15 cellular contexts compared by ENCODE assay signal in genomic region chr16:14004719-14005315, GRCh38.
DNase-seq lines count a peak whose midpoint lies in the region; TF ChIP-seq lines count a peak whose summit lies in the region.
"Had no signal": no experiment of that assay in that cellular context is flagged by ENCODE, and none has a peak within 500 bp of the region (broad histone marks: within the 10 kb centered on the region; RNA-seq: fewer than 3 reads in every experiment).

No MANE protein-coding gene starts in this region.

- H3K9me3 Mint-ChIP-seq in chondrocyte (ENCODE audit: low read depth) (peaks cover 3% of the 10 kb centered on the region), nephron (no peaks in the 10 kb centered on the region)
- H3K9me3 Mint-ChIP-seq: activated T-cell treated with anti-CD3 and anti-CD28 coated beads, Interleukin-2, amount 50 U/mL, for 4 hours; CD14-positive monocyte had no signal

- H3K4me3 Mint-ChIP-seq in chondrocyte (ENCODE audit: unreplicated experiment) (no peak overlapping the region), nephron (no peak overlapping the region)
- H3K4me3 Mint-ChIP-seq: activated T-cell treated with anti-CD3 and anti-CD28 coated beads, Interleukin-2, amount 50 U/mL, for 4 hours; CD14-positive monocyte had no signal

- WGBS in suprapubic skin: 56% methylated on average over 2 of the region's 2 CpGs

- H3K36me3 Mint-ChIP-seq in chondrocyte (ENCODE audit: low read depth) (no peaks in the 10 kb centered on the region), nephron (ENCODE audit: low read depth) (no peaks in the 10 kb centered on the region)
- H3K36me3 Mint-ChIP-seq: CD14-positive monocyte had no signal

- no peaks in the 10 kb centered on the region for H3K27me3 ChIP-seq in suprapubic skin
- H3K27me3 ChIP-seq: colonic mucosa had no signal

- no peaks in the 10 kb centered on the region for H3K36me3 ChIP-seq in suprapubic skin
- H3K36me3 ChIP-seq: colonic mucosa had no signal

- TF ChIP-seq POLR2A in suprapubic skin (IDR thresholded peaks at IDR 0.05): no peak

- no peak for TF ChIP-seq EP300 in suprapubic skin (IDR thresholded peaks at IDR 0.05)

- DNase-seq in DMS 273 (lab: John Stamatoyannopoulos, UW; ENCODE audit: unreplicated experiment) (peak; percentile 36), DMS 273 treated with DMSO at 0.1 percent for 48 hours (lab: John Stamatoyannopoulos, UW) (no peak), chondrocyte (ENCODE audit: low spot score) (no peak), suprapubic skin (ENCODE audit: low spot score in 2 of 2) (no peak), NCI-H187 treated with DMSO at 0.1 percent for 48 hours (lab: John Stamatoyannopoulos, UW) (no peak), NCI-H1417 treated with DMSO at 0.1 percent for 48 hours (lab: John Stamatoyannopoulos, UW) (no peak), LoVo (ENCODE audit: low spot score) (no peak)
- DNase-seq: activated CD4-positive, alpha-beta T cell treated with anti-CD3 and anti-CD28 coated beads, Interleukin-2, amount 50 U/mL, for 4 hours; activated T-cell treated with anti-CD3 and anti-CD28 coated beads, Interleukin-2, amount 50 U/mL, for 4 hours; colonic mucosa; NCI-H2029; NCI-H524 had no signal

- peaks cover 29% of the 10 kb centered on the region for H3K4me1 ChIP-seq in suprapubic skin
- H3K4me1 ChIP-seq: colonic mucosa had no signal

- H3K27ac ChIP-seq in suprapubic skin: peak overlapping the region; percentile 17
- H3K27ac ChIP-seq: 22Rv1, colonic mucosa had no signal

- H3K4me1 Mint-ChIP-seq in chondrocyte (ENCODE audit: low read depth): peaks cover 54% of the 10 kb centered on the region
- peaks cover 51% of the 10 kb centered on the region for H3K4me1 Mint-ChIP-seq in nephron

- H3K27me3 Mint-ChIP-seq in chondrocyte (ENCODE audit: low read depth): no peaks in the 10 kb centered on the region
- H3K27me3 Mint-ChIP-seq in nephron (ENCODE audit: low read depth): no peaks in the 10 kb centered on the region

- H3K4me3 ChIP-seq in suprapubic skin: no peak overlapping the region
- H3K4me3 ChIP-seq: colonic mucosa had no signal

- H3K27ac Mint-ChIP-seq in chondrocyte (ENCODE audit: unreplicated experiment) (peak overlapping the region; percentile 79), nephron (peak overlapping the region in 2 of 3 experiments; percentile 29 to 99)
- H3K27ac Mint-ChIP-seq: CD14-positive monocyte had no signal

- H3K9me3 ChIP-seq in suprapubic skin: no peaks in the 10 kb centered on the region
- H3K9me3 ChIP-seq: colonic mucosa had no signal

- TF ChIP-seq CTCF in chondrocyte (IDR thresholded peaks at IDR 0.05) (no peak), nephron (IDR thresholded peaks at IDR 0.05; ENCODE audit: unreplicated experiment in 3 of 3) (no peak), suprapubic skin (IDR thresholded peaks at IDR 0.05) (no peak)
